16 cellular contexts compared by ENCODE assay signal in the genomic region with DNA sequence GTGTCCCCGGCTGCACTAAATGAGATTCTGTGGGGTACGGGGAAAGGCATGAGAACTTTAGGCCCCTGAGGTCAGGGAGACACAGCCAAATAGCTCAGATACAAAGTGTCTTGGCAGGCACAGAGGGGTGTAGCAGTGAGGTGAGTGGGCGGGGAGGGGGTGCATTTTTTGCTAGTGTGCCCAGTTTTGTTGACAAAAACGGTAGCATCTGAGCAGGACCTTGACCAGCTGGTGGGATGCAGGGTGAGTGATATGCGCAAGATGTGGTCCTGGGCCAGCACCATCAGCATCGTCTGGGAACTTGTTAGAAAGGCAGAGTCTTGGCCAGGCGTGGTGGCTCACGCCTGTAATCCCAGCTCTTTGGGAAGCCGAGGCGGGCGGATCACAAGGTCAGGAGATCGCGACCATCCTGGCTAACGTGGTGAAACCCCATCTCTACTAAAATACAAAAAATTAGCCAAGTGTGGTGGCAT.
DNase-seq lines count a peak whose midpoint lies in the region; ATAC-seq and TF ChIP-seq lines count a peak whose summit lies in the region.
"Had no signal": no experiment of that assay in that cellular context is flagged by ENCODE, and none has a peak within 500 bp of the region (broad histone marks: within the 10 kb centered on the region; RNA-seq: fewer than 3 reads in every experiment).

No MANE protein-coding gene starts in this region.

- peaks cover 6% of the 10 kb centered on the region for H3K4me1 ChIP-seq in ovary (ENCODE audit: insufficient read depth)

- H3K36me3 ChIP-seq in ovary: no peaks in the 10 kb centered on the region
- H3K36me3 ChIP-seq: ascending aorta, Peyer's patch, sigmoid colon, thyroid gland had no signal

- 79 to 85% (median 80%) methylated on average over 14 of the region's 14 CpGs for WGBS in ovary, 3 donors

- peaks cover 61% of the 10 kb centered on the region for H3K4me1 Mint-ChIP-seq in T-helper 1 cell treated with Interleukin-12 subunit alpha and Interleukin-12 subunit beta and Interleukin-4 antibody, amounts not matched to agents 30 μg/mL and 1 μg/mL, for 36 hours (ENCODE audit: low read depth)
- peaks cover 64% of the 10 kb centered on the region for H3K4me1 Mint-ChIP-seq in activated T-helper 2 cell treated with anti-CD3 and anti-CD28 coated beads, Interferon-gamma antibody, Interleukin-2, Interleukin-4, amounts not matched to agents 10 μg/mL and 5 μg/mL and 100 μg/mL, durations not matched to agents 14 hours and 24 hours and 36 hours (ENCODE audit: low read depth)
- H3K4me1 Mint-ChIP-seq in natural killer cell: peaks cover 72 to 74% of the 10 kb centered on the region in 2 donors

- no peaks in the 10 kb centered on the region for H3K9me3 ChIP-seq in ovary
- H3K9me3 ChIP-seq: ascending aorta, Peyer's patch, sigmoid colon, thyroid gland had no signal

- no peak overlapping the region for H3K4me3 ChIP-seq in ovary
- H3K4me3 ChIP-seq: thyroid gland had no signal

- DNase-seq in T-helper 1 cell (no peak), natural killer cell (no peak), T-helper 9 cell (no peak), ovary (no peak)
- DNase-seq in activated T-helper 2 cell treated with anti-CD3 and anti-CD28 coated beads, Interferon-gamma antibody, Interleukin-2, Interleukin-4, amounts not matched to agents 10 μg/mL and 5 μg/mL and 100 μg/mL, durations not matched to agents 14 hours and 24 hours and 36 hours (ENCODE audit: low spot score): no peak
- DNase-seq: foreskin fibroblast, IMR-90, left cardiac atrium, sigmoid colon, thyroid gland had no signal

- H3K27me3 ChIP-seq in ovary: no peaks in the 10 kb centered on the region
- H3K27me3 ChIP-seq: ascending aorta, Peyer's patch, sigmoid colon, thyroid gland had no signal

- peaks cover 29% of the 10 kb centered on the region for H3K27me3 Mint-ChIP-seq in T-helper 1 cell treated with Interleukin-12 subunit alpha and Interleukin-12 subunit beta and Interleukin-4 antibody, amounts not matched to agents 30 μg/mL and 1 μg/mL, for 36 hours (ENCODE audit: low read depth)
- peaks cover 28% of the 10 kb centered on the region for H3K27me3 Mint-ChIP-seq in activated T-helper 2 cell treated with anti-CD3 and anti-CD28 coated beads, Interferon-gamma antibody, Interleukin-2, Interleukin-4, amounts not matched to agents 10 μg/mL and 5 μg/mL and 100 μg/mL, durations not matched to agents 14 hours and 24 hours and 36 hours (ENCODE audit: low read depth)
- H3K27me3 Mint-ChIP-seq in natural killer cell (ENCODE audit: low read depth in 2 of 2): no peaks in the 10 kb centered on the region

- H3K4me3 Mint-ChIP-seq in T-helper 1 cell treated with Interleukin-12 subunit alpha and Interleukin-12 subunit beta and Interleukin-4 antibody, amounts not matched to agents 30 μg/mL and 1 μg/mL, for 36 hours: peak overlapping the region; percentile 77
- H3K4me3 Mint-ChIP-seq in activated T-helper 2 cell treated with anti-CD3 and anti-CD28 coated beads, Interferon-gamma antibody, Interleukin-2, Interleukin-4, amounts not matched to agents 10 μg/mL and 5 μg/mL and 100 μg/mL, durations not matched to agents 14 hours and 24 hours and 36 hours (ENCODE audit: low read depth): peak overlapping the region; percentile 61
- H3K4me3 Mint-ChIP-seq in natural killer cell: peak overlapping the region; percentile 86

- TF ChIP-seq EP300 in ovary (IDR thresholded peaks at IDR 0.05): no peak

- no peaks in the 10 kb centered on the region for H3K36me3 Mint-ChIP-seq in T-helper 1 cell treated with Interleukin-12 subunit alpha and Interleukin-12 subunit beta and Interleukin-4 antibody, amounts not matched to agents 30 μg/mL and 1 μg/mL, for 36 hours (ENCODE audit: low read depth)
- no peaks in the 10 kb centered on the region for H3K36me3 Mint-ChIP-seq in activated T-helper 2 cell treated with anti-CD3 and anti-CD28 coated beads, Interferon-gamma antibody, Interleukin-2, Interleukin-4, amounts not matched to agents 10 μg/mL and 5 μg/mL and 100 μg/mL, durations not matched to agents 14 hours and 24 hours and 36 hours (ENCODE audit: low read depth)
- H3K36me3 Mint-ChIP-seq in natural killer cell: no peaks in the 10 kb centered on the region

- H3K27ac Mint-ChIP-seq in T-helper 1 cell treated with Interleukin-12 subunit alpha and Interleukin-12 subunit beta and Interleukin-4 antibody, amounts not matched to agents 30 μg/mL and 1 μg/mL, for 36 hours: peak overlapping the region; percentile 81
- peak overlapping the region; percentile 98 for H3K27ac Mint-ChIP-seq in activated T-helper 2 cell treated with anti-CD3 and anti-CD28 coated beads, Interferon-gamma antibody, Interleukin-2, Interleukin-4, amounts not matched to agents 10 μg/mL and 5 μg/mL and 100 μg/mL, durations not matched to agents 14 hours and 24 hours and 36 hours
- H3K27ac Mint-ChIP-seq in natural killer cell: peak overlapping the region; percentile 83 to 87

- peak; percentile 0 for ATAC-seq in GM21717 (IDR thresholded peaks at IDR 0.05; ENCODE audit: unreplicated experiment)
- no peak for ATAC-seq in natural killer cell
- ATAC-seq in GM21360 (IDR thresholded peaks at IDR 0.05; ENCODE audit: unreplicated experiment): no peak

- no peak for TF ChIP-seq CTCF in natural killer cell (IDR thresholded peaks at IDR 0.05)
- no peak for TF ChIP-seq CTCF in ovary (IDR thresholded peaks at IDR 0.05)

- intact Hi-C loops in activated T-helper 2 cell treated with anti-CD3 and anti-CD28 coated beads, Interferon-gamma antibody, Interleukin-2, Interleukin-4, amounts not matched to agents 10 μg/mL and 5 μg/mL and 100 μg/mL, durations not matched to agents 14 hours and 24 hours and 36 hours (cut with micrococcal nuclease): loop anchor here (1.0 to 10.0 kb wide), 14 partner anchors 32 to 1031 kb away; partner anchors contain the start of genes PELI1, SERTAD2 and UGP2
- intact Hi-C loops in natural killer cell (cut with micrococcal nuclease): loop anchor here (1.0 to 10.0 kb wide), 8 partner anchors 28 to 663 kb away; partner anchors contain the start of genes AFTPH, PELI1, SERTAD2 and SLC1A4
- intact Hi-C loops in ovary (cut with DNase I): loop anchor here in 1 of 4 donors (10.0 kb wide), 1 partner anchor 282 kb away; no protein-coding TSS in a partner anchor

- TF ChIP-seq POLR2A in ovary (IDR thresholded peaks at IDR 0.05): no peak

- no peak overlapping the region for H3K27ac ChIP-seq in ovary
- H3K27ac ChIP-seq: 22Rv1, ascending aorta, thyroid gland had no signal

- H3K9me3 Mint-ChIP-seq in T-helper 1 cell treated with Interleukin-12 subunit alpha and Interleukin-12 subunit beta and Interleukin-4 antibody, amounts not matched to agents 30 μg/mL and 1 μg/mL, for 36 hours: no peaks in the 10 kb centered on the region
- no peaks in the 10 kb centered on the region for H3K9me3 Mint-ChIP-seq in activated T-helper 2 cell treated with anti-CD3 and anti-CD28 coated beads, Interferon-gamma antibody, Interleukin-2, Interleukin-4, amounts not matched to agents 10 μg/mL and 5 μg/mL and 100 μg/mL, durations not matched to agents 14 hours and 24 hours and 36 hours
- H3K9me3 Mint-ChIP-seq in natural killer cell: no peaks in the 10 kb centered on the region
